In the genomic region with DNA sequence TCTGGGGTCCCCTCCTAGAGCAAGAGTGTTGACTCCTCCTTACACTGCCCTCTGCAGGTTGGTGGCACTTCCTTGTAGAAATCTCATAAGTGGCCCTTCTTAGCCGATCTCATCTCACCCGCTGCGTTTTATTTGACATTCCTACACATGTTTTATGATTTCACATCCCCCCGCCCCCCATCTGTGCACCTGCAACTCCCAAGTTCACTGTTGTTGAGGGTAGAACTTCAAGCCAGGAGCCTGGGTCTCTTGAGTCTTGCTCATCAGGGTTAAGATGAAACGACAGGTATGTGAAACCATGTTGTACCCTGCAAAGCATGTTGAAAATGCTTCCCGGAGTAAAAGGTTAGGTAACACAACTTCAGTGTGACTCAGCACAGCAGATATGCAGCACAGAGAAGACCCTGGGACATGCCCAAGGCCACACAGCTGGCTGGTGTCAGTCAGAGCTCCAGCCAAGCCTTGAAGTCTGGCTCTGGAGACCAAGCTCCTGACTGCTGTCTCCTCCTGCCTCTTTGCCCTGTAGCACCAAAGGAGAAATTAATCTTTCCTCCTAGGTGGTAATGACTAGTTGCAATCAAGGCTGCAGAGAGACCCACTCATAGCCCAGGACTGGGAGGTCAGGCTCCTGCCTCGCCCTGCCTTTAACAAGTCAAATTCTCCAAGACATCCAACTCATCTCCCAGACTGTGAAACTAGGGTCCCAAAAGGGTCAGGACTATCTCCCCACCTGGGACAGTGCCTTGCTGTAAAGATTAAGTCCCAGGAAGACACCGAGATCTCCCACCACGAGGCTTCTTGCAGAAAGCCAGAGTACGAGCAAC, we compare ENCODE assay signal across 8 cellular contexts.
DNase-seq lines count a peak whose midpoint lies in the region; ATAC-seq and TF ChIP-seq lines count a peak whose summit lies in the region.

No MANE protein-coding gene starts in this region.

- H3K4me3 Mint-ChIP-seq in activated CD8-positive, alpha-beta T cell treated with anti-CD3 and anti-CD28 coated beads, Interleukin-2, amount 10 ng/mL, durations not matched to agents 7 days and 5 days = no peak overlapping the region

- H3K4me3 ChIP-seq in left ventricle myocardium inferior = peak overlapping the region; percentile 24
- H3K4me3 ChIP-seq in skeletal muscle tissue (ENCODE audit: low read length in 3 of 3) = peak overlapping the region in 2 of 3 donors; percentile 42 to 50

- no peaks in the 10 kb centered on the region for H3K36me3 ChIP-seq in left ventricle myocardium inferior
- H3K36me3 ChIP-seq in skeletal muscle tissue (ENCODE audit: control insufficient read depth in 3 of 3, insufficient read depth in 3 of 3, low read length in 3 of 3) = no peaks in the 10 kb centered on the region

- H3K27ac Mint-ChIP-seq in activated CD8-positive, alpha-beta T cell treated with anti-CD3 and anti-CD28 coated beads, Interleukin-2, amount 10 ng/mL, durations not matched to agents 7 days and 5 days = no peak overlapping the region

- H3K9me3 ChIP-seq in left ventricle myocardium inferior (replicated peaks) (no peaks in the 10 kb centered on the region), skeletal muscle tissue (ENCODE audit: control insufficient read depth in 3 of 3, low read length in 3 of 3) (no peaks in the 10 kb centered on the region)

- H3K36me3 Mint-ChIP-seq in activated CD8-positive, alpha-beta T cell treated with anti-CD3 and anti-CD28 coated beads, Interleukin-2, amount 10 ng/mL, durations not matched to agents 7 days and 5 days (ENCODE audit: low read depth) = no peaks in the 10 kb centered on the region

- H3K4me1 ChIP-seq in left ventricle myocardium inferior (peaks cover 53% of the 10 kb centered on the region), skeletal muscle tissue (ENCODE audit: control insufficient read depth in 3 of 3, insufficient read depth in 3 of 3, low read length in 3 of 3) (peaks cover 28 to 44% (median 42%) of the 10 kb centered on the region in 3 donors)

- POLR2A ChIA-PET in activated CD8-positive, alpha-beta T cell treated with anti-CD3 and anti-CD28 coated beads, Interleukin-2, amount 10 ng/mL, durations not matched to agents 7 days and 5 days (lab: Charles Lee) = interaction anchor here (0.6 kb wide), 1 partner anchor 8 kb away, joined by 3 read pairs; no protein-coding TSS in a partner anchor

- ATAC-seq in activated CD8-positive, alpha-beta T cell treated with anti-CD3 and anti-CD28 coated beads, Interleukin-2, amount 10 ng/mL, durations not matched to agents 7 days and 5 days = no peak
- no peak for ATAC-seq in GM18870 (IDR thresholded peaks at IDR 0.05; ENCODE audit: unreplicated experiment)
- ATAC-seq in GM19467 (IDR thresholded peaks at IDR 0.05; ENCODE audit: unreplicated experiment) = no peak

- H3K27me3 Mint-ChIP-seq in activated CD8-positive, alpha-beta T cell treated with anti-CD3 and anti-CD28 coated beads, Interleukin-2, amount 10 ng/mL, durations not matched to agents 7 days and 5 days (ENCODE audit: low read depth) = no peaks in the 10 kb centered on the region

- no peaks in the 10 kb centered on the region for H3K9me3 Mint-ChIP-seq in activated CD8-positive, alpha-beta T cell treated with anti-CD3 and anti-CD28 coated beads, Interleukin-2, amount 10 ng/mL, durations not matched to agents 7 days and 5 days (ENCODE audit: insufficient read depth)

- in situ Hi-C loops in KBM-7 (cut with MboI; ENCODE audit: low pct_unique_long_range_greater_than_20kb, low sequenced_read_pairs) = no loop called here

- CTCF ChIA-PET in activated CD8-positive, alpha-beta T cell treated with anti-CD3 and anti-CD28 coated beads, Interleukin-2, amount 10 ng/mL, durations not matched to agents 7 days and 5 days (lab: Charles Lee) = interaction anchor here (0.8 to 2.0 kb wide), 5 partner anchors 10 to 391 kb away, joined by 3 to 5 read pairs (median 4); no protein-coding TSS in a partner anchor

- TF ChIP-seq CTCF in left ventricle myocardium inferior (IDR thresholded peaks at IDR 0.05; ENCODE audit: borderline replicate concordance) = peak; percentile 65

- H3K9ac ChIP-seq in skeletal muscle tissue (ENCODE audit: low read depth in 1 of 3, low read length in 3 of 3) = peak overlapping the region in 2 of 3 donors; percentile 47 to 75

- intact Hi-C loops in left ventricle myocardium inferior (cut with micrococcal nuclease) = no loop called here

- DNase-seq in ELF-1 (ENCODE audit: low read depth, low spot score) = peak; percentile 73
- peak; percentile 43 for DNase-seq in KBM-7
- DNase-seq in activated CD8-positive, alpha-beta T cell treated with anti-CD3 and anti-CD28 coated beads, Interleukin-2, amount 10 ng/mL, durations not matched to agents 7 days and 5 days = peak; percentile 51
- peak; percentile 15 for DNase-seq in left ventricle myocardium inferior
- DNase-seq in cerebellum (ENCODE audit: low spot score) = no peak

- no peaks in the 10 kb centered on the region for H3K27me3 ChIP-seq in left ventricle myocardium inferior (ENCODE audit: low read depth)
- no peaks in the 10 kb centered on the region for H3K27me3 ChIP-seq in skeletal muscle tissue (ENCODE audit: control insufficient read depth in 3 of 3, insufficient read depth in 3 of 3, low read length in 3 of 3)

- peaks cover 3% of the 10 kb centered on the region for H3K4me1 Mint-ChIP-seq in activated CD8-positive, alpha-beta T cell treated with anti-CD3 and anti-CD28 coated beads, Interleukin-2, amount 10 ng/mL, durations not matched to agents 7 days and 5 days (ENCODE audit: low read depth)

- H3K27ac ChIP-seq in left ventricle myocardium inferior (replicated peaks) (peak overlapping the region; percentile 36), skeletal muscle tissue (ENCODE audit: low read depth, low read length) (peak overlapping the region; percentile 79)
